Comparison of ENCODE assay signal across 2 cellular contexts in genomic region chr3:195763248-195763830, GRCh38.
TF ChIP-seq lines count a peak whose summit lies in the region.

No MANE protein-coding gene starts in this region.

TF ChIP-seq in SK-N-SH, 30 proteins besides CTCF, POLR2A, EP300 and RAD21 (continued from another document):
- TF ChIP-seq NRF1 (IDR thresholded peaks at IDR 0.05; ENCODE audit: low read depth, low read length) (no peak), ZBTB33 (IDR thresholded peaks at IDR 0.05; ENCODE audit: borderline replicate concordance, low read depth) (no peak)
TF ChIP-seq in SK-N-SH: peak in this region for 0.

TF ChIP-seq in SK-N-SH treated with all-trans-retinoic acid at 6 μM for 48 hours, 23 proteins besides CTCF, POLR2A, EP300 and RAD21 (continued from another document):
- TF ChIP-seq, protein P1, sequence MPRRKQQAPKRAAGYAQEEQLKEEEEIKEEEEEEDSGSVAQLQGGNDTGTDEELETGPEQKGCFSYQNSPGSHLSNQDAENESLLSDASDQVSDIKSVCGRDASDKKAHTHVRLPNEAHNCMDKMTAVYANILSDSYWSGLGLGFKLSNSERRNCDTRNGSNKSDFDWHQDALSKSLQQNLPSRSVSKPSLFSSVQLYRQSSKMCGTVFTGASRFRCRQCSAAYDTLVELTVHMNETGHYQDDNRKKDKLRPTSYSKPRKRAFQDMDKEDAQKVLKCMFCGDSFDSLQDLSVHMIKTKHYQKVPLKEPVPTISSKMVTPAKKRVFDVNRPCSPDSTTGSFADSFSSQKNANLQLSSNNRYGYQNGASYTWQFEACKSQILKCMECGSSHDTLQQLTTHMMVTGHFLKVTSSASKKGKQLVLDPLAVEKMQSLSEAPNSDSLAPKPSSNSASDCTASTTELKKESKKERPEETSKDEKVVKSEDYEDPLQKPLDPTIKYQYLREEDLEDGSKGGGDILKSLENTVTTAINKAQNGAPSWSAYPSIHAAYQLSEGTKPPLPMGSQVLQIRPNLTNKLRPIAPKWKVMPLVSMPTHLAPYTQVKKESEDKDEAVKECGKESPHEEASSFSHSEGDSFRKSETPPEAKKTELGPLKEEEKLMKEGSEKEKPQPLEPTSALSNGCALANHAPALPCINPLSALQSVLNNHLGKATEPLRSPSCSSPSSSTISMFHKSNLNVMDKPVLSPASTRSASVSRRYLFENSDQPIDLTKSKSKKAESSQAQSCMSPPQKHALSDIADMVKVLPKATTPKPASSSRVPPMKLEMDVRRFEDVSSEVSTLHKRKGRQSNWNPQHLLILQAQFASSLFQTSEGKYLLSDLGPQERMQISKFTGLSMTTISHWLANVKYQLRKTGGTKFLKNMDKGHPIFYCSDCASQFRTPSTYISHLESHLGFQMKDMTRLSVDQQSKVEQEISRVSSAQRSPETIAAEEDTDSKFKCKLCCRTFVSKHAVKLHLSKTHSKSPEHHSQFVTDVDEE (CRISPR knock-in tag; IDR thresholded peaks at IDR 0.05): no peak
- TF ChIP-seq PATZ1 (CRISPR knock-in tag; IDR thresholded peaks at IDR 0.05; ENCODE audit: borderline replicate concordance) (no peak), ZFP30 (CRISPR knock-in tag; IDR thresholded peaks at IDR 0.05) (no peak), RARB (CRISPR knock-in tag; IDR thresholded peaks at IDR 0.05) (no peak), ZC3H10 (CRISPR knock-in tag; IDR thresholded peaks at IDR 0.05) (no peak), ZFP3 (CRISPR knock-in tag; IDR thresholded peaks at IDR 0.05) (no peak), TOX (CRISPR knock-in tag; IDR thresholded peaks at IDR 0.05; ENCODE audit: borderline replicate concordance) (no peak), OSR1 (CRISPR knock-in tag; IDR thresholded peaks at IDR 0.05) (no peak)
- TF ChIP-seq, protein P2, sequence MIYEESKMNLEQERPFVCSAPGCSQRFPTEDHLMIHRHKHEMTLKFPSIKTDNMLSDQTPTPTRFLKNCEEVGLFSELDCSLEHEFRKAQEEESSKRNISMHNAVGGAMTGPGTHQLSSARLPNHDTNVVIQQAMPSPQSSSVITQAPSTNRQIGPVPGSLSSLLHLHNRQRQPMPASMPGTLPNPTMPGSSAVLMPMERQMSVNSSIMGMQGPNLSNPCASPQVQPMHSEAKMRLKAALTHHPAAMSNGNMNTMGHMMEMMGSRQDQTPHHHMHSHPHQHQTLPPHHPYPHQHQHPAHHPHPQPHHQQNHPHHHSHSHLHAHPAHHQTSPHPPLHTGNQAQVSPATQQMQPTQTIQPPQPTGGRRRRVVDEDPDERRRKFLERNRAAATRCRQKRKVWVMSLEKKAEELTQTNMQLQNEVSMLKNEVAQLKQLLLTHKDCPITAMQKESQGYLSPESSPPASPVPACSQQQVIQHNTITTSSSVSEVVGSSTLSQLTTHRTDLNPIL (CRISPR knock-in tag; IDR thresholded peaks at IDR 0.05; ENCODE audit: low read depth): no peak
TF ChIP-seq in SK-N-SH treated with all-trans-retinoic acid at 6 μM for 48 hours: peak in this region for 0.
